In the genomic region with DNA sequence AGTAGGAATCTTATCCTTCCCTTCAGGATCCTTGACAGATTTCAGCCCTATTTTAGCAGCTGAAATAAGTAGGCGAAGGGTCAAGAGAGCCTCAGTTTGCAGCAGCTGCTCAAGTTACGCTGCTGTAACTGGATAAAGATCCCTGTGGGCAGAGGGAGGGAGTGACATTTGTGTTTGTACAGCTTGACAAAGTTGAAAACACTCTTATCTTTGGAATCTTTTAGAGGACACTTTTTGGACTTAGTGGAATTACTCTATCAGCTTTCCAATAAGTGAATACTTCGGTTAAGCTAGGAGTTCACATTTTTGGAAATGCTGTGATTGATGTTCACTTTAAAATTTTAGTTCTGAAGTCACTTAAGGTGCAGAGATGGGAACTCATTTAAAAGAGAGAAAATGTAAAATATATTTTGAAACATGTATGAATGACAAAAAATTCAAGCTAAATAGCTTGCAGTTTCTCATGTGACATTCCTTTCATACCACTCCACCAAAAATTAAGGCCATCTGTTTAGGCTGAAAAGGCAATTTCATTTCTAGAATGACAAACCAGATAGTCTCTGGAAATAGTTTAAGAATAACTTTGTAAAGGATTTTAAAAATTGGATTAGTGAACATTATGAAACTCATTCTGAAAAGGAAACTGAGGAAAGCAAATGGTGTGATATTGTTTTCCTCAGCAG, we compare ENCODE assay signal across 11 cellular contexts. TPM values are rescaled to one million over a fixed set of nuclear protein-coding genes. Genes with fewer than 3 reads are reported as not detected.
DNase-seq lines count a peak whose midpoint lies in the region; ATAC-seq and TF ChIP-seq lines count a peak whose summit lies in the region.
"Had no signal": no experiment of that assay in that cellular context is flagged by ENCODE, and none has a peak within 500 bp of the region (broad histone marks: within the 10 kb centered on the region; RNA-seq: fewer than 3 reads in every experiment).

No MANE protein-coding gene starts in this region.

- no peak for TF ChIP-seq RAD21 in IMR-90 (IDR thresholded peaks at IDR 0.05; ENCODE audit: low read length)

- intact Hi-C loops in A673 (cut with micrococcal nuclease; ENCODE audit: unreplicated experiment) (no loop called here), IMR-90 (cut with micrococcal nuclease) (loop anchor here (5.0 kb wide), 1 partner anchor 162 kb away; no protein-coding TSS in a partner anchor)

- in situ Hi-C loops in IMR-90 (cut with MboI; ENCODE audit: low sequenced_read_pairs) = no loop called here

- peak overlapping the region; percentile 39; the same call in 1 of the 2 replicates for H4K91ac ChIP-seq in IMR-90 (ENCODE audit: insufficient read depth, low read depth, low read length)
- H4K91ac ChIP-seq in mesenchymal stem cell (ENCODE audit: low read length) = no peak overlapping the region

- H3K36me3 ChIP-seq in A673 (ENCODE audit: insufficient read depth, low read length, poor library complexity, severe bottlenecking) (no peaks in the 10 kb centered on the region), IMR-90 (ENCODE audit: control insufficient read depth, insufficient read depth, low read length) (no peaks in the 10 kb centered on the region), ectodermal cell (ENCODE audit: control insufficient read depth, insufficient read depth, low read length) (no peaks in the 10 kb centered on the region), mesenchymal stem cell (ENCODE audit: control insufficient read depth in 1 of 2, insufficient read depth in 2 of 2, low read depth in 1 of 2, low read length in 2 of 2) (no peaks in the 10 kb centered on the region)
- H3K36me3 ChIP-seq: BE2C, uterus had no signal

- H3K23ac ChIP-seq in IMR-90 (ENCODE audit: low read depth, low read length) (peak overlapping the region; percentile 75; the same call in 1 of the 2 replicates), mesenchymal stem cell (ENCODE audit: low read length in 2 of 2) (no peak overlapping the region)

- no peak overlapping the region; the same call in 1 of the 2 replicates for H3K56ac ChIP-seq in IMR-90 (ENCODE audit: extremely low read depth, insufficient read depth, low read length)

- H2BK20ac ChIP-seq in IMR-90 (ENCODE audit: low read depth, low read length) = peak overlapping the region; percentile 89

- ATAC-seq in IMR-90 (ENCODE audit: low read depth) (peak; percentile 68), HG02885 (IDR thresholded peaks at IDR 0.05; ENCODE audit: poor library complexity, unreplicated experiment) (no peak)
- no peak for ATAC-seq in naive thymus-derived CD8-positive, alpha-beta T cell

- H3K27ac ChIP-seq in A673 (ENCODE audit: low read depth, low read length, poor library complexity, severe bottlenecking) (peak overlapping the region; percentile 77), IMR-90 (ENCODE audit: insufficient read depth, low read length) (peak overlapping the region; percentile 50; the same call in 1 of the 2 replicates), ectodermal cell (ENCODE audit: insufficient read depth, low read depth, low read length, poor library complexity, severe bottlenecking) (peak overlapping the region; percentile 70), mesenchymal stem cell (ENCODE audit: low read length, poor library complexity, severe bottlenecking) (peak overlapping the region; percentile 89)

- no peak overlapping the region for H2BK12ac ChIP-seq in mesenchymal stem cell (ENCODE audit: low read length in 2 of 2)

- H3K4ac ChIP-seq in IMR-90 (ENCODE audit: low read depth, low read length) (peak overlapping the region; percentile 62), mesenchymal stem cell (ENCODE audit: low read depth in 1 of 2, low read length in 2 of 2) (no peak overlapping the region)

- H2BK120ac ChIP-seq in IMR-90 (ENCODE audit: low read depth, low read length) (peak overlapping the region; percentile 94), mesenchymal stem cell (ENCODE audit: low read depth, low read length) (no peak overlapping the region)

- TF ChIP-seq POLR2A in IMR-90 (IDR thresholded peaks at IDR 0.05; ENCODE audit: low read depth, low read length) = no peak

- DNase-seq in A673 (ENCODE audit: low spot score) (peak; percentile 57), IMR-90 (peak; percentile 59), mesenchymal stem cell (peak; percentile 45), NCI-H1092 treated with DMSO at 0.1 percent for 48 hours (lab: John Stamatoyannopoulos, UW) (no peak)
- no peak for DNase-seq in stimulated activated CD4-positive, alpha-beta T cell treated with anti-CD3 and anti-CD28 coated beads, Interleukin-4, amount 100 ng/mL, for 4 hours
- DNase-seq in naive thymus-derived CD8-positive, alpha-beta T cell = no peak
- DNase-seq: BE2C, uterus had no signal

- H2AK9ac ChIP-seq in IMR-90 (replicated peaks; ENCODE audit: low read depth, low read length, poor library complexity) = no peak overlapping the region

- H2BK15ac ChIP-seq in IMR-90 (ENCODE audit: low read depth, low read length) (peak overlapping the region; percentile 6; the same call in 1 of the 3 replicates), mesenchymal stem cell (ENCODE audit: low read depth, poor library complexity, severe bottlenecking) (no peak overlapping the region)

- no peaks in the 10 kb centered on the region; a peak in 1 of 4 replicates for H3K79me1 ChIP-seq in IMR-90 (ENCODE audit: low read depth in 1 of 2, low read length in 2 of 2)
- H3K79me1 ChIP-seq in mesenchymal stem cell (replicated peaks; ENCODE audit: low read length, poor library complexity, severe bottlenecking) = no peaks in the 10 kb centered on the region

- no peak overlapping the region for H3K27ac Mint-ChIP-seq in naive thymus-derived CD8-positive, alpha-beta T cell

- H3K14ac ChIP-seq in IMR-90 (replicated peaks; ENCODE audit: low read depth, low read length) (0 out of 2 replicates have a peak overlapping the region, but pooled peaks have one; percentile 1), mesenchymal stem cell (ENCODE audit: low read length in 2 of 2) (no peak overlapping the region)

- no CpG with 5 or more reads among the region's 3 CpGs for WGBS in IMR-90 (ENCODE audit: extremely low coverage in 2 of 2, insufficient read length in 1 of 2), 2 experiments
- 33 to 39% methylated on average over 3 of the region's 3 CpGs for WGBS in ectodermal cell, 2 experiments
- WGBS in mesenchymal stem cell = 9% methylated on average over 3 of the region's 3 CpGs

- H3K9me3 ChIP-seq in A673 (ENCODE audit: low read depth, low read length, poor library complexity, severe bottlenecking) (no peaks in the 10 kb centered on the region), IMR-90 (ENCODE audit: control insufficient read depth, insufficient read depth, low read length) (no peaks in the 10 kb centered on the region), ectodermal cell (ENCODE audit: control insufficient read depth, low read length) (no peaks in the 10 kb centered on the region), mesenchymal stem cell (ENCODE audit: control insufficient read depth, low read length) (no peaks in the 10 kb centered on the region)
- H3K9me3 ChIP-seq: BE2C, uterus had no signal

- no peak overlapping the region for H3K4me3 Mint-ChIP-seq in naive thymus-derived CD8-positive, alpha-beta T cell

- CTCF ChIA-PET in A673 (lab: Charles Lee) (interaction anchor here (0.5 to 0.6 kb wide), 2 partner anchors 19 to 646 kb away, joined by 3 to 4 read pairs; no protein-coding TSS in a partner anchor), IMR-90 (lab: Yijun Ruan, JAX) (no interaction called here)

- H4K8ac ChIP-seq in IMR-90 (ENCODE audit: low read depth in 2 of 2, low read length in 2 of 2) = peak overlapping the region in 1 of 2 experiments; percentile 51; a peak in 1 of 4 replicates
- H4K8ac ChIP-seq in mesenchymal stem cell (ENCODE audit: low read length) = no peak overlapping the region

- no peaks in the 10 kb centered on the region for H4K20me1 ChIP-seq in IMR-90 (ENCODE audit: insufficient read depth, low read length)

- peak overlapping the region; percentile 60; the same call in 1 of the 2 replicates for H2AK5ac ChIP-seq in IMR-90 (ENCODE audit: low read depth, low read length)
- no peak overlapping the region for H2AK5ac ChIP-seq in mesenchymal stem cell (ENCODE audit: low read length, severe bottlenecking)

- H3K27me3 ChIP-seq in A673 (replicated peaks; ENCODE audit: insufficient read depth, low read depth, low read length, poor library complexity) (no peaks in the 10 kb centered on the region), IMR-90 (ENCODE audit: control insufficient read depth, insufficient read depth, low read length) (no peaks in the 10 kb centered on the region), ectodermal cell (ENCODE audit: control insufficient read depth, insufficient read depth, low read length, poor library complexity, severe bottlenecking) (no peaks in the 10 kb centered on the region), mesenchymal stem cell (ENCODE audit: control insufficient read depth in 1 of 2, insufficient read depth in 1 of 2, low read length in 2 of 2) (no peaks in the 10 kb centered on the region)
- H3K27me3 ChIP-seq: BE2C, uterus had no signal

- dilution Hi-C loops in IMR-90 (cut with HindIII; ENCODE audit: low sequenced_read_pairs, unreplicated experiment) = no loop called here

- H3K4me2 ChIP-seq in IMR-90 (ENCODE audit: low read depth, low read length) (peak overlapping the region; percentile 11), mesenchymal stem cell (ENCODE audit: low read length, poor library complexity, severe bottlenecking) (peak overlapping the region; percentile 7)

- H4K5ac ChIP-seq in IMR-90 (ENCODE audit: low read depth, low read length) = no peak overlapping the region

- H3K36me3 Mint-ChIP-seq in naive thymus-derived CD8-positive, alpha-beta T cell = peaks cover 0 to 1% (median 0%) of the 10 kb centered on the region in 3 donors

- H3K27me3 Mint-ChIP-seq in naive thymus-derived CD8-positive, alpha-beta T cell = peaks cover 0 to 6% (median 0%) of the 10 kb centered on the region in 5 donors

- TF ChIP-seq CTCF in A673 (conservative IDR thresholded peaks at IDR 0.05; ENCODE audit: low read depth, low read length) (no peak), IMR-90 (conservative IDR thresholded peaks at IDR 0.05; ENCODE audit: low read depth, low read length) (no peak)

- peaks cover 39% of the 10 kb centered on the region for H3K4me1 ChIP-seq in A673 (ENCODE audit: insufficient read depth, low read length, poor library complexity, severe bottlenecking)
- H3K4me1 ChIP-seq in IMR-90 (ENCODE audit: control insufficient read depth, insufficient read depth, low read length) = peaks cover 17% of the 10 kb centered on the region
- H3K4me1 ChIP-seq in ectodermal cell (ENCODE audit: control insufficient read depth, insufficient read depth, low read length) = peaks cover 25% of the 10 kb centered on the region
- H3K4me1 ChIP-seq in mesenchymal stem cell (ENCODE audit: control insufficient read depth, insufficient read depth, low read depth, low read length) = peaks cover 11% of the 10 kb centered on the region
- H3K4me1 ChIP-seq: BE2C, uterus had no signal

- BruUV-seq in A673 (replicated peaks; lab: Mats Ljungman, UMichigan) (no TSS peak), IMR-90 (replicated peaks; lab: Mats Ljungman, UMichigan) (no TSS peak)

- peaks cover 12% of the 10 kb centered on the region for H3K9me1 ChIP-seq in IMR-90 (ENCODE audit: insufficient read depth, low read length)

- POLR2A ChIA-PET in A673 (lab: Charles Lee; ENCODE audit: low non-redundant PET) = no interaction called here
- POLR2A ChIA-PET in IMR-90 (lab: Charles Lee; ENCODE audit: unreplicated experiment) = no interaction called here
- POLR2A ChIA-PET in naive thymus-derived CD8-positive, alpha-beta T cell (lab: Charles Lee) = no interaction called here

- H2BK5ac ChIP-seq in IMR-90 (ENCODE audit: low read depth, low read length, poor library complexity, severe bottlenecking) (peak overlapping the region; percentile 85), mesenchymal stem cell (ENCODE audit: low read depth, low read length, poor library complexity, severe bottlenecking) (no peak overlapping the region)

- H2AFZ ChIP-seq in IMR-90 (replicated peaks; ENCODE audit: low read length, poor library complexity) (peak overlapping the region; percentile 65), mesenchymal stem cell (ENCODE audit: low read depth, low read length) (no peak overlapping the region)

- H3K4me3 ChIP-seq in A673 (ENCODE audit: low read depth, low read length, poor library complexity, severe bottlenecking) (no peak overlapping the region), IMR-90 (ENCODE audit: insufficient read depth, low read depth, low read length) (no peak overlapping the region), ectodermal cell (ENCODE audit: insufficient read depth, low read depth, low read length) (no peak overlapping the region), mesenchymal stem cell (ENCODE audit: insufficient read depth in 1 of 2, low read depth in 1 of 2, low read length in 2 of 2) (peak overlapping the region in 1 of 2 experiments; percentile 46)
- H3K4me3 ChIP-seq: uterus had no signal

- no peak overlapping the region for H3K18ac ChIP-seq in IMR-90 (ENCODE audit: low read depth, low read length)
- H3K18ac ChIP-seq in mesenchymal stem cell (ENCODE audit: low read depth in 1 of 2, low read length in 2 of 2) = peak overlapping the region in 1 of 2 experiments; percentile 40

- no peaks in the 10 kb centered on the region for H3K9me3 Mint-ChIP-seq in naive thymus-derived CD8-positive, alpha-beta T cell

- H3K9ac ChIP-seq in IMR-90 (ENCODE audit: low read depth, low read length) = peak overlapping the region; percentile 52; the same call in 1 of the 2 replicates
- peak overlapping the region; percentile 70 for H3K9ac ChIP-seq in mesenchymal stem cell (ENCODE audit: low read length)

- no peaks in the 10 kb centered on the region for H3K4me1 Mint-ChIP-seq in naive thymus-derived CD8-positive, alpha-beta T cell

RNA-seq across cellular contexts. Expression of gene SLC38A4, which starts 55.2 kb away (rescaled TPM):
- 0.42 and 0.58 TPM in 2 replicates for total RNA-seq in A673 (2021)
- total RNA-seq in IMR-90 (2012; rRNA removed) = 2.3 and 2.8 TPM in 2 replicates
- polyA plus RNA-seq in IMR-90 (2012; rRNA removed) = 2.3 and 2.7 TPM in 2 replicates
- 0.56 and 0.87 TPM in 2 replicates for polyA plus RNA-seq in IMR-90 (2012; cell fraction: cytosol; rRNA removed)
- polyA plus RNA-seq in IMR-90 (2012; cell fraction: nucleus; rRNA removed; ENCODE audit: low replicate concordance) = 0.28 and 2.2 TPM in 2 replicates
- 6.8 TPM for polyA plus RNA-seq in ectodermal cell (2013, experiment 1 of 4)
- polyA plus RNA-seq in ectodermal cell (2013, experiment 2 of 4) = 8.8 TPM
- polyA plus RNA-seq in ectodermal cell (2013, experiment 3 of 4) = 6.1 TPM
- 6.1 TPM for polyA plus RNA-seq in ectodermal cell (2013, experiment 4 of 4)
- polyA plus RNA-seq in mesenchymal stem cell (2013, experiment 1 of 2) = 0.21 TPM
- 0.34 TPM for polyA plus RNA-seq in mesenchymal stem cell (2013, experiment 2 of 2)
- total RNA-seq in naive thymus-derived CD8-positive, alpha-beta T cell = not detected
- not detected for polyA plus RNA-seq in naive thymus-derived CD8-positive, alpha-beta T cell
- total RNA-seq: T-helper 2 cell treated with Interferon-gamma antibody and Interleukin-4, amounts not matched to agents 100 ng/mL and 5 ng/mL, for 36 hours had no signal

Comparison
In these comparisons a context has a peak if more than half of its experiments do, and no peak if none do; other contexts are left out.
1. DNase-seq: peak in A673 (single experiment), IMR-90 (single experiment) and mesenchymal stem cell (single experiment); none in NCI-H1092 treated with DMSO at 0.1 percent for 48 hours (single experiment), stimulated activated CD4-positive, alpha-beta T cell treated with anti-CD3 and anti-CD28 coated beads, Interleukin-4, amount 100 ng/mL, for 4 hours (0 of 2) and naive thymus-derived CD8-positive, alpha-beta T cell (0 of 10).
2. Peak in every context shown above with its lines, with median percentiles within 50 percentile points of each other: H3K27ac ChIP-seq.